9 cellular contexts compared by ENCODE assay signal in the genomic region with DNA sequence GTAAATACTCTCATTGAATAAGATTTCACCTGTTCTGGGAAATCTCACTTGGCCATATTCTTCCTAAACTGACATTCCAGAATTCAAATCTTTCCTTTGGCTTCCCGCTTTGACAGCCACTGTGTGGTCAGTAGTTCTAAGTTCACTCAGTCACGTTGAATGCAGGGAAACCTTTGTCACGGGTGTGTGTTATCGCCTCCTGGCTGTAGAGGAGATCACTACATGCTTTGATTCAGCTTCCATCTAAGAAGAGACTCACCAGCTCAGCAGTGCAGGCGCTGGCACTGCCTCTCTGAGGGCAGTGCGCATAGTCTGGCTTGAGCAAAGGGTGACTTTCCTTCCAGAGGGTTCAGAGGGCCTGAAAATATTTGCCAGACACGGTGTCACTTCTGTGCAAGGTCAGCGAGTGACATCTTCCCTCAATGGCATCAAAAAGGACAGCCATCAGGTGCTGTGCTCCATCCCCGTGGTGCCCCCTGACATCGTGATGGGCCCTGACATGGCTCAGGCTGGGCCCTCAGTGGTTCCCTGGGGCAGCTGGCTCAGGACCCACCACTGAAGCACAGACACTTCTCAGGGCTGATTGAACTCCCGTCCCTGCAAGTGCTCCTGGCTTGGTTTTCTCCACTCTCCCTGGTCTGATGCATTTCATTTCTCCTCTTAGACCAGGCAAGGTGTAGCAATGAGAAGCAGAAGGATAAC.
A peak's percentile ranks its signal among the peaks of the same experiment; 100 is the strongest.
DNase-seq lines count a peak whose midpoint lies in the region; ATAC-seq and TF ChIP-seq lines count a peak whose summit lies in the region.
"Had no signal": no experiment of that assay in that cellular context is flagged by ENCODE, and none has a peak within 500 bp of the region (broad histone marks: within the 10 kb centered on the region; RNA-seq: fewer than 3 reads in every experiment).

No MANE protein-coding gene starts in this region.

- H3K36me3 Mint-ChIP-seq in activated CD4-positive, alpha-beta T cell treated with anti-CD3 and anti-CD28 coated beads for 36 hours (ENCODE audit: low read depth): no peaks in the 10 kb centered on the region
- no peaks in the 10 kb centered on the region for H3K36me3 Mint-ChIP-seq in activated CD4-positive, alpha-beta T cell treated with anti-CD3 and anti-CD28 coated beads, Interleukin-2, amount 10 ng/mL, durations not matched to agents 24 days and 14 days (ENCODE audit: low read depth)
- no peaks in the 10 kb centered on the region for H3K36me3 Mint-ChIP-seq in type B pancreatic cell

- no peaks in the 10 kb centered on the region for H3K36me3 ChIP-seq in OCI-LY3 (replicated peaks; ENCODE audit: low read depth, low read length)

- peaks cover 13% of the 10 kb centered on the region for H3K27me3 ChIP-seq in OCI-LY3 (ENCODE audit: low read depth, low read length)

- TF ChIP-seq CTCF in OCI-LY3 (IDR thresholded peaks at IDR 0.05; ENCODE audit: low read depth, low read length): peak; percentile 52
- peak; percentile 70 for TF ChIP-seq CTCF in type B pancreatic cell (conservative IDR thresholded peaks at IDR 0.05)

- no peak overlapping the region for H3K4me3 Mint-ChIP-seq in activated CD4-positive, alpha-beta T cell treated with anti-CD3 and anti-CD28 coated beads for 36 hours
- H3K4me3 Mint-ChIP-seq in activated CD4-positive, alpha-beta T cell treated with anti-CD3 and anti-CD28 coated beads, Interleukin-2, amount 10 ng/mL, durations not matched to agents 24 days and 14 days: no peak overlapping the region
- H3K4me3 Mint-ChIP-seq in type B pancreatic cell: no peak overlapping the region
- H3K4me3 Mint-ChIP-seq: T-helper 1 cell treated with Interleukin-12 subunit alpha and Interleukin-12 subunit beta and Interleukin-4 antibody, amounts not matched to agents 30 μg/mL and 1 μg/mL, for 36 hours had no signal

- H3K27ac Mint-ChIP-seq in activated CD4-positive, alpha-beta T cell treated with anti-CD3 and anti-CD28 coated beads for 36 hours: no peak overlapping the region
- H3K27ac Mint-ChIP-seq in activated CD4-positive, alpha-beta T cell treated with anti-CD3 and anti-CD28 coated beads, Interleukin-2, amount 10 ng/mL, durations not matched to agents 24 days and 14 days: no peak overlapping the region
- H3K27ac Mint-ChIP-seq in type B pancreatic cell: no peak overlapping the region
- H3K27ac Mint-ChIP-seq: T-helper 1 cell treated with Interleukin-12 subunit alpha and Interleukin-12 subunit beta and Interleukin-4 antibody, amounts not matched to agents 30 μg/mL and 1 μg/mL, for 36 hours had no signal

- no peaks in the 10 kb centered on the region for H3K4me1 ChIP-seq in OCI-LY3 (ENCODE audit: low read length)

- no peaks in the 10 kb centered on the region for H3K79me2 ChIP-seq in OCI-LY3 (ENCODE audit: low read length)

- no peak overlapping the region for H3K27ac ChIP-seq in OCI-LY3 (ENCODE audit: low read length)

- H3K9ac ChIP-seq in OCI-LY3 (ENCODE audit: low read length): no peak overlapping the region

- POLR2A ChIA-PET in activated CD4-positive, alpha-beta T cell treated with anti-CD3 and anti-CD28 coated beads for 36 hours (lab: Charles Lee): no interaction called here

- H3K4me1 Mint-ChIP-seq in activated CD4-positive, alpha-beta T cell treated with anti-CD3 and anti-CD28 coated beads for 36 hours: no peaks in the 10 kb centered on the region
- no peaks in the 10 kb centered on the region for H3K4me1 Mint-ChIP-seq in activated CD4-positive, alpha-beta T cell treated with anti-CD3 and anti-CD28 coated beads, Interleukin-2, amount 10 ng/mL, durations not matched to agents 24 days and 14 days
- H3K4me1 Mint-ChIP-seq in type B pancreatic cell (ENCODE audit: unreplicated experiment): peaks cover 15% of the 10 kb centered on the region

- intact Hi-C loops in activated CD4-positive, alpha-beta T cell treated with anti-CD3 and anti-CD28 coated beads for 36 hours (cut with DNase I, micrococcal nuclease): no loop called here
- intact Hi-C loops in activated CD4-positive, alpha-beta T cell treated with anti-CD3 and anti-CD28 coated beads, Interleukin-2, amount 10 ng/mL, durations not matched to agents 24 days and 14 days (cut with micrococcal nuclease): no loop called here
- intact Hi-C loops in Right ventricle myocardium superior (cut with DNase I): no loop called here

- no peak overlapping the region for H3K4me3 ChIP-seq in OCI-LY3 (ENCODE audit: low read length)

- no peaks in the 10 kb centered on the region for H3K9me3 Mint-ChIP-seq in activated CD4-positive, alpha-beta T cell treated with anti-CD3 and anti-CD28 coated beads for 36 hours (ENCODE audit: low read depth)
- no peaks in the 10 kb centered on the region for H3K9me3 Mint-ChIP-seq in activated CD4-positive, alpha-beta T cell treated with anti-CD3 and anti-CD28 coated beads, Interleukin-2, amount 10 ng/mL, durations not matched to agents 24 days and 14 days
- H3K9me3 Mint-ChIP-seq in type B pancreatic cell: no peaks in the 10 kb centered on the region
- H3K9me3 Mint-ChIP-seq: T-helper 1 cell treated with Interleukin-12 subunit alpha and Interleukin-12 subunit beta and Interleukin-4 antibody, amounts not matched to agents 30 μg/mL and 1 μg/mL, for 36 hours had no signal

- no peak overlapping the region for H3K4me2 ChIP-seq in OCI-LY3 (ENCODE audit: low read length)

- no peaks in the 10 kb centered on the region for H4K20me1 ChIP-seq in OCI-LY3 (ENCODE audit: insufficient read depth, low read length)

- H3K27me3 Mint-ChIP-seq in activated CD4-positive, alpha-beta T cell treated with anti-CD3 and anti-CD28 coated beads for 36 hours: peaks cover 3% of the 10 kb centered on the region
- no peaks in the 10 kb centered on the region for H3K27me3 Mint-ChIP-seq in activated CD4-positive, alpha-beta T cell treated with anti-CD3 and anti-CD28 coated beads, Interleukin-2, amount 10 ng/mL, durations not matched to agents 24 days and 14 days
- H3K27me3 Mint-ChIP-seq in type B pancreatic cell: peaks cover 19% of the 10 kb centered on the region

- H3K9me3 ChIP-seq in OCI-LY3 (ENCODE audit: insufficient read depth, low read length): no peaks in the 10 kb centered on the region

- CTCF ChIA-PET in activated CD4-positive, alpha-beta T cell treated with anti-CD3 and anti-CD28 coated beads for 36 hours (lab: Charles Lee): interaction anchor here (0.6 to 1.4 kb wide), 5 partner anchors 8 to 1865 kb away, joined by 3 to 4 read pairs (median 3); no protein-coding TSS in a partner anchor

- 0 out of 2 replicates have a peak overlapping the region, but pooled peaks have one; percentile 36 for H2AFZ ChIP-seq in OCI-LY3 (ENCODE audit: low read depth, low read length)

- ATAC-seq in activated CD4-positive, alpha-beta T cell treated with anti-CD3 and anti-CD28 coated beads for 36 hours: peak; percentile 44
- ATAC-seq in Right ventricle myocardium superior (ENCODE audit: poor library complexity): peak; percentile 36
- ATAC-seq in GM21619 (IDR thresholded peaks at IDR 0.05; ENCODE audit: unreplicated experiment): no peak

- peak; percentile 11 for DNase-seq in activated CD4-positive, alpha-beta T cell treated with anti-CD3 and anti-CD28 coated beads for 36 hours
- no peak for DNase-seq in activated CD4-positive, alpha-beta T cell treated with anti-CD3 and anti-CD28 coated beads, Interleukin-2, amount 10 ng/mL, durations not matched to agents 24 days and 14 days
- no peak for DNase-seq in Right ventricle myocardium superior
- DNase-seq in type B pancreatic cell (ENCODE audit: extremely low spot score, unreplicated experiment): no peak
- no peak for DNase-seq in stimulated activated CD4-positive, alpha-beta T cell treated with anti-CD3 and anti-CD28 coated beads, Interleukin-2, amount 100 ng/mL, for 48 hours
- no peak for DNase-seq in stimulated activated naive CD4-positive, alpha-beta T cell (lab: John Stamatoyannopoulos, UW)
